ENCODE assay signal across 14 cellular contexts in the genomic region with DNA sequence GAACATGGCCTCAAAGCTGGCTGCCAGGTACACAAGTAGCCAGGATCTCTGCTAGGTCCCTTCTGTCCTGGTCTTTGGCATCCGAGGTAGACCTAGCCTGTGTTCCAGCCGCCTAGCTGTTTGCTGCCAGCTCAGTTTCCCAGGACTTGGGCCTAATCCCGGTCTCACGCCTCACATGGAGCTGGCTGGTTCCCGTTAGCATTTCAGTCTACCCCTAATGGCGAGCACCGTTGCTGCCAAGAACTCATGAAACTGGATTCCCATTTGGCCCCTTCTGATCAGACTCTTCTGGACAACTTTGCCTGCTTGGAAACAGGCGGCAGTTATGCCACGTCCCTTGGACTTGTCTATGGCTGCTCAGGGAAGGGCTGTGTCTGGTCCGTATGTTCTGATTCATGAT.
"Had no signal": no experiment of that assay in that cellular context is flagged by ENCODE, and none has a peak within 500 bp of the region (broad histone marks: within the 10 kb centered on the region; RNA-seq: fewer than 3 reads in every experiment).

No MANE protein-coding gene starts in this region.

- H3K4me1 ChIP-seq: breast epithelium, testis had no signal

- H3K27me3 ChIP-seq: breast epithelium, esophagus muscularis mucosa, testis had no signal

- H3K4me1 Mint-ChIP-seq: natural killer cell; stimulated activated naive CD8-positive, alpha-beta T cell treated with anti-CD3 and anti-CD28 coated beads, Interleukin-15, amount 100 ng/mL, for 72 hours had no signal

- H3K4me3 Mint-ChIP-seq: activated T-cell treated with anti-CD3 and anti-CD28 coated beads, Interleukin-2, amount 50 U/mL, for 4 hours; natural killer cell; stimulated activated naive CD8-positive, alpha-beta T cell treated with anti-CD3 and anti-CD28 coated beads, Interleukin-15, amount 100 ng/mL, for 72 hours had no signal

- H3K36me3 ChIP-seq: breast epithelium, esophagus muscularis mucosa had no signal

- H3K4me3 ChIP-seq: breast epithelium, esophagus muscularis mucosa, lung, mucosa of descending colon, testis had no signal

- H3K27ac Mint-ChIP-seq: activated naive CD4-positive, alpha-beta T cell treated with anti-CD3 and anti-CD28 coated beads, Interleukin-2, amount 50 U/mL, for 72 hours; natural killer cell had no signal

- H3K9me3 Mint-ChIP-seq: activated naive CD4-positive, alpha-beta T cell treated with anti-CD3 and anti-CD28 coated beads, Interleukin-2, amount 50 U/mL, for 72 hours; activated T-cell treated with anti-CD3 and anti-CD28 coated beads, Interleukin-2, amount 50 U/mL, for 4 hours; natural killer cell; stimulated activated naive CD8-positive, alpha-beta T cell treated with anti-CD3 and anti-CD28 coated beads, Interleukin-15, amount 100 ng/mL, for 72 hours had no signal

- DNase-seq: activated effector memory CD4-positive, alpha-beta T cell treated with anti-CD3 and anti-CD28 coated beads, Interleukin-2, amount 50 U/mL, for 16 hours; activated T-cell treated with anti-CD3 and anti-CD28 coated beads, Interleukin-2, amount 50 U/mL, for 4 hours; amniotic stem cell; foreskin fibroblast; mucosa of descending colon; natural killer cell; stimulated activated CD4-positive, alpha-beta T cell treated with anti-CD3 and anti-CD28 coated beads, Interleukin-4, amount 100 ng/mL, for 4 hours; stimulated activated naive CD8-positive, alpha-beta T cell treated with anti-CD3 and anti-CD28 coated beads, Interleukin-15, amount 100 ng/mL, for 72 hours; T-helper 2 cell; testis had no signal

- ATAC-seq: activated naive CD4-positive, alpha-beta T cell treated with anti-CD3 and anti-CD28 coated beads, Interleukin-2, amount 50 U/mL, for 72 hours; activated T-cell treated with anti-CD3 and anti-CD28 coated beads, Interleukin-2, amount 50 U/mL, for 4 hours; mucosa of descending colon; natural killer cell; stimulated activated naive CD8-positive, alpha-beta T cell treated with anti-CD3 and anti-CD28 coated beads, Interleukin-15, amount 100 ng/mL, for 72 hours had no signal

- H3K9me3 ChIP-seq: breast epithelium, esophagus muscularis mucosa, mucosa of descending colon, testis had no signal

- H3K36me3 Mint-ChIP-seq: activated naive CD4-positive, alpha-beta T cell treated with anti-CD3 and anti-CD28 coated beads, Interleukin-2, amount 50 U/mL, for 72 hours; natural killer cell had no signal

- H3K27ac ChIP-seq: breast epithelium, esophagus muscularis mucosa, testis had no signal
